ENCODE assay signal across 38 cellular contexts in the genomic region with DNA sequence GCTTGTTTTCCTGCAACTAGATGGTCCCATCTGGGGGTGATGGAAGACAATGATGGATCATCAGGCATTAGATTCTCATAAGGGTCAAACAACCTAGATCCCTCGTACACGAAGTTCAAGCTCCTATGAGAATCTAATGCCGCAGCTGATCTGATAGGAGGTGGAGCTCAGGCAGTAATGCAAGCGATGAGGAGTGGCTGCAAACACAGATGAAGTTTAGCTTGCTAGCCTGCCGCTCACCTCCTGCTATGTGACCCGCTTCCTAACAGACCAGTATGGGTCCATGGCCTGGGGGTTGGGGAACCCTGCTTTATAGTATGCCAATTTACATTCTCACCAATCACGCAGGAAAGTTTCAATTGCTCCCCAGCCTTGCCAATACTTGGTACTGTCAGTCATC. TPM values are rescaled to one million over a fixed set of nuclear protein-coding genes. Genes with fewer than 3 reads are reported as not detected.
"Had no signal": no experiment of that assay in that cellular context is flagged by ENCODE, and none has a peak within 500 bp of the region (broad histone marks: within the 10 kb centered on the region; RNA-seq: fewer than 3 reads in every experiment).

No MANE protein-coding gene starts in this region.

- H3K9me3 Mint-ChIP-seq: activated naive CD4-positive, alpha-beta T cell treated with anti-CD3 and anti-CD28 coated beads, Interleukin-2, amount 50 U/mL, for 24 hours; activated T-cell treated with anti-CD3 and anti-CD28 coated beads, Interleukin-2, amount 50 U/mL, for 4 hours; activated T-cell treated with anti-CD3 and anti-CD28 coated beads, Interleukin-2, amount 50 U/mL, for 72 hours; activated T-helper 1 cell treated with anti-CD3 and anti-CD28 coated beads, Interleukin-12 subunit alpha, Interleukin-12 subunit beta, Interleukin-2, Interleukin-4 antibody, amounts not matched to agents 30 ng/mL and 10 ng/mL and 1 ng/mL, durations not matched to agents 14 hours and 24 hours and 36 hours; activated T-helper 17 cell treated with anti-CD3 and anti-CD28 coated beads, Interleukin-2, amount 50 U/mL, for 72 hours; central memory CD8-positive, alpha-beta T cell had no signal

- H3K27ac Mint-ChIP-seq: activated naive CD4-positive, alpha-beta T cell treated with anti-CD3 and anti-CD28 coated beads for 36 hours; activated naive CD4-positive, alpha-beta T cell treated with anti-CD3 and anti-CD28 coated beads, Interleukin-2, amount 10 ng/mL, durations not matched to agents 7 days and 5 days; activated naive CD4-positive, alpha-beta T cell treated with anti-CD3 and anti-CD28 coated beads, Interleukin-2, amount 50 U/mL, for 24 hours; activated naive CD4-positive, alpha-beta T cell treated with anti-CD3 and anti-CD28 coated beads, Interleukin-2, amount 50 U/mL, for 72 hours; activated naive CD8-positive, alpha-beta T cell; activated naive CD8-positive, alpha-beta T cell treated with anti-CD3 and anti-CD28 coated beads for 36 hours; activated naive CD8-positive, alpha-beta T cell treated with anti-CD3 and anti-CD28 coated beads, Interleukin-2, amount 10 ng/mL, durations not matched to agents 7 days and 5 days; activated naive CD8-positive, alpha-beta T cell treated with anti-CD3 and anti-CD28 coated beads, Interleukin-2, amount 50 U/mL, for 24 hours; activated T-cell treated with anti-CD3 and anti-CD28 coated beads, Interleukin-2, amount 50 U/mL, for 24 hours; activated T-cell treated with anti-CD3 and anti-CD28 coated beads, Interleukin-2, amount 50 U/mL, for 72 hours; activated T-helper 1 cell treated with anti-CD3 and anti-CD28 coated beads, Interleukin-12 subunit alpha, Interleukin-12 subunit beta, Interleukin-2, Interleukin-4 antibody, amounts not matched to agents 30 ng/mL and 10 ng/mL and 1 ng/mL, durations not matched to agents 14 hours and 24 hours and 36 hours; activated T-helper 17 cell treated with anti-CD3 and anti-CD28 coated beads, Interleukin-2, amount 50 U/mL, for 72 hours; activated T-helper 2 cell treated with anti-CD3 and anti-CD28 coated beads, Interferon-gamma antibody, Interleukin-2, Interleukin-4, amounts not matched to agents 10 μg/mL and 5 μg/mL and 100 μg/mL, durations not matched to agents 14 hours and 24 hours and 36 hours; brain had no signal

- H3K36me3 ChIP-seq: adrenal gland, ascending aorta, brain microvascular endothelial cell, breast epithelium, cardiac muscle cell had no signal

- H3K4me3 ChIP-seq: adrenal gland, ascending aorta, body of pancreas, breast epithelium, cardiac muscle cell had no signal

- H3K4me3 Mint-ChIP-seq: activated naive CD4-positive, alpha-beta T cell treated with anti-CD3 and anti-CD28 coated beads for 36 hours; activated naive CD4-positive, alpha-beta T cell treated with anti-CD3 and anti-CD28 coated beads, Interleukin-2, amount 10 ng/mL, durations not matched to agents 7 days and 5 days; activated naive CD4-positive, alpha-beta T cell treated with anti-CD3 and anti-CD28 coated beads, Interleukin-2, amount 50 U/mL, for 24 hours; activated naive CD8-positive, alpha-beta T cell; activated naive CD8-positive, alpha-beta T cell treated with anti-CD3 and anti-CD28 coated beads for 36 hours; activated naive CD8-positive, alpha-beta T cell treated with anti-CD3 and anti-CD28 coated beads, Interleukin-2, amount 10 ng/mL, durations not matched to agents 7 days and 5 days; activated naive CD8-positive, alpha-beta T cell treated with anti-CD3 and anti-CD28 coated beads, Interleukin-2, amount 50 U/mL, for 24 hours; activated T-cell treated with anti-CD3 and anti-CD28 coated beads, Interleukin-2, amount 50 U/mL, for 24 hours; activated T-cell treated with anti-CD3 and anti-CD28 coated beads, Interleukin-2, amount 50 U/mL, for 4 hours; activated T-cell treated with anti-CD3 and anti-CD28 coated beads, Interleukin-2, amount 50 U/mL, for 72 hours; activated T-helper 1 cell treated with anti-CD3 and anti-CD28 coated beads, Interleukin-12 subunit alpha, Interleukin-12 subunit beta, Interleukin-2, Interleukin-4 antibody, amounts not matched to agents 30 ng/mL and 10 ng/mL and 1 ng/mL, durations not matched to agents 14 hours and 24 hours and 36 hours; activated T-helper 17 cell treated with anti-CD3 and anti-CD28 coated beads, Interleukin-2, amount 50 U/mL, for 72 hours; brain; central memory CD8-positive, alpha-beta T cell had no signal

- H3K27me3 ChIP-seq: adrenal gland, ascending aorta, body of pancreas, brain microvascular endothelial cell, breast epithelium, cardiac muscle cell had no signal

- DNase-seq: activated effector memory CD4-positive, alpha-beta T cell treated with anti-CD3 and anti-CD28 coated beads, Interleukin-2, amount 50 U/mL, for 16 hours; activated effector memory CD4-positive, alpha-beta T cell treated with Interleukin-2 at 50 U/mL for 16 hours; activated gamma-delta T cell; activated gamma-delta T cell treated with Interleukin-2 at 50 U/mL for 16 hours; activated naive CD4-positive, alpha-beta T cell; activated naive CD4-positive, alpha-beta T cell treated with anti-CD3 and anti-CD28 coated beads for 36 hours; activated naive CD4-positive, alpha-beta T cell treated with anti-CD3 and anti-CD28 coated beads, Interleukin-2, amount 10 ng/mL, durations not matched to agents 7 days and 5 days; activated naive CD4-positive, alpha-beta T cell treated with anti-CD3 and anti-CD28 coated beads, Interleukin-2, amount 50 U/mL, for 16 hours; activated naive CD4-positive, alpha-beta T cell treated with Interleukin-2 at 50 U/mL for 16 hours; activated naive CD8-positive, alpha-beta T cell treated with anti-CD3 and anti-CD28 coated beads for 36 hours; activated naive CD8-positive, alpha-beta T cell treated with anti-CD3 and anti-CD28 coated beads, Interleukin-2, amount 10 ng/mL, durations not matched to agents 7 days and 5 days; activated naive CD8-positive, alpha-beta T cell treated with anti-CD3 and anti-CD28 coated beads, Interleukin-2, amount 50 U/mL, for 24 hours; activated T-cell treated with anti-CD3 and anti-CD28 coated beads, Interleukin-2, amount 50 U/mL, for 1 hour; activated T-cell treated with anti-CD3 and anti-CD28 coated beads, Interleukin-2, amount 50 U/mL, for 24 hours; activated T-cell treated with anti-CD3 and anti-CD28 coated beads, Interleukin-2, amount 50 U/mL, for 4 hours; activated T-cell treated with anti-CD3 and anti-CD28 coated beads, Interleukin-2, amount 50 U/mL, for 48 hours; activated T-cell treated with anti-CD3 and anti-CD28 coated beads, Interleukin-2, amount 50 U/mL, for 72 hours; adrenal gland; amniotic stem cell; amygdala; anterior cingulate cortex; aorta; body of pancreas; brain microvascular endothelial cell; caudate nucleus; central memory CD4-positive, alpha-beta T cell; cerebellar nuclear complex had no signal

- H3K27ac ChIP-seq: adrenal gland, ascending aorta, body of pancreas, brain microvascular endothelial cell, breast epithelium, cardiac muscle cell had no signal

- ATAC-seq: activated naive CD4-positive, alpha-beta T cell treated with anti-CD3 and anti-CD28 coated beads, Interleukin-2, amount 50 U/mL, for 72 hours; activated naive CD8-positive, alpha-beta T cell treated with anti-CD3 and anti-CD28 coated beads, Interleukin-2, amount 50 U/mL, for 24 hours; activated T-cell treated with anti-CD3 and anti-CD28 coated beads, Interleukin-2, amount 50 U/mL, for 4 hours; activated T-cell treated with anti-CD3 and anti-CD28 coated beads, Interleukin-2, amount 50 U/mL, for 72 hours; activated T-helper 17 cell treated with anti-CD3 and anti-CD28 coated beads, Interleukin-2, amount 50 U/mL, for 72 hours; body of pancreas had no signal

- H3K4me1 ChIP-seq: adrenal gland, ascending aorta, breast epithelium had no signal

- H3K36me3 Mint-ChIP-seq: activated naive CD4-positive, alpha-beta T cell treated with anti-CD3 and anti-CD28 coated beads, Interleukin-2, amount 10 ng/mL, durations not matched to agents 7 days and 5 days; activated naive CD8-positive, alpha-beta T cell treated with anti-CD3 and anti-CD28 coated beads for 36 hours; activated naive CD8-positive, alpha-beta T cell treated with anti-CD3 and anti-CD28 coated beads, Interleukin-2, amount 10 ng/mL, durations not matched to agents 7 days and 5 days; brain had no signal

- H3K9me3 ChIP-seq: adrenal gland, ascending aorta, body of pancreas, breast epithelium had no signal

- H3K4me1 Mint-ChIP-seq: activated naive CD4-positive, alpha-beta T cell treated with anti-CD3 and anti-CD28 coated beads, Interleukin-2, amount 10 ng/mL, durations not matched to agents 7 days and 5 days; activated T-helper 17 cell treated with anti-CD3 and anti-CD28 coated beads, Interleukin-2, amount 50 U/mL, for 72 hours; central memory CD8-positive, alpha-beta T cell had no signal

RNA-seq across cellular contexts. Expression of a gene that starts 37.5 kb away (rescaled TPM):
- total RNA-seq: activated T-helper 1 cell treated with anti-CD3 and anti-CD28 coated beads, Interleukin-12 subunit alpha, Interleukin-12 subunit beta, Interleukin-2, Interleukin-4 antibody, amounts not matched to agents 30 ng/mL and 10 ng/mL and 1 ng/mL, durations not matched to agents 14 hours and 24 hours and 36 hours had no signal
